In genomic region chr9:94259077-94259847, GRCh38 we compare ENCODE assay signal across 1 cellular context.
A peak's percentile ranks its signal among the peaks of the same experiment; 100 is the strongest.
TF ChIP-seq lines count a peak whose summit lies in the region.

Gene ZNF169 (plus strand): TSS chr9:94259298. CDS start chr9:94278813, 19,515 bp downstream.

TF ChIP-seq in HepG2, 621 proteins besides CTCF, POLR2A, EP300 and RAD21 (continued from another document and continues in another):
- TF ChIP-seq ZNF318 (CRISPR knock-in tag; IDR thresholded peaks at IDR 0.05): no peak
- TF ChIP-seq NFYB (CRISPR knock-in tag; IDR thresholded peaks at IDR 0.05): peak; percentile 78
- peak; percentile 92 for TF ChIP-seq GABPB1 (CRISPR knock-in tag; IDR thresholded peaks at IDR 0.05)
- peak; percentile 69 for TF ChIP-seq FOXO1 (CRISPR knock-in tag; IDR thresholded peaks at IDR 0.05)
- TF ChIP-seq ZNF142 (CRISPR knock-in tag; IDR thresholded peaks at IDR 0.05): no peak
- no peak for TF ChIP-seq ZNF552 (CRISPR knock-in tag; IDR thresholded peaks at IDR 0.05; ENCODE audit: borderline replicate concordance)
- no peak for TF ChIP-seq ZNF75D (CRISPR knock-in tag; IDR thresholded peaks at IDR 0.05; ENCODE audit: borderline replicate concordance)
- no peak for TF ChIP-seq CHD4 (IDR thresholded peaks at IDR 0.05; ENCODE audit: borderline replicate concordance, low read length)
- TF ChIP-seq ZNF17 (CRISPR knock-in tag; IDR thresholded peaks at IDR 0.05): no peak
- TF ChIP-seq DZIP1 (CRISPR knock-in tag; IDR thresholded peaks at IDR 0.05): 0 out of 2 replicates have a peak, but pooled peaks have one; percentile 57
- no peak for TF ChIP-seq ZSCAN21 (CRISPR knock-in tag; IDR thresholded peaks at IDR 0.05; ENCODE audit: borderline replicate concordance)
- TF ChIP-seq HNRNPH1 (optimal IDR thresholded peaks at IDR 0.05; ENCODE audit: low read depth, low read length): no peak
- TF ChIP-seq FOXC1 (CRISPR knock-in tag; IDR thresholded peaks at IDR 0.05; ENCODE audit: borderline replicate concordance): peak; percentile 78; the same call in 1 of the 2 replicates
- 0 out of 2 replicates have a peak, but pooled peaks have one; percentile 7 for TF ChIP-seq ZNF841 (CRISPR knock-in tag; IDR thresholded peaks at IDR 0.05; ENCODE audit: borderline replicate concordance)
- no peak; the same call in 1 of the 2 replicates for TF ChIP-seq HNF1A (IDR thresholded peaks at IDR 0.05; ENCODE audit: low read depth)
- peak; percentile 52; the same call in 1 of the 2 replicates for TF ChIP-seq HNF1A (CRISPR knock-in tag; IDR thresholded peaks at IDR 0.05; ENCODE audit: borderline replicate concordance)
- TF ChIP-seq CEBPB (IDR thresholded peaks at IDR 0.05; ENCODE audit: borderline replicate concordance, low read depth, low read length): no peak
- no peak; the same call in 1 of the 2 replicates for TF ChIP-seq HES4 (CRISPR knock-in tag; IDR thresholded peaks at IDR 0.05; ENCODE audit: borderline replicate concordance)
- no peak for TF ChIP-seq ZNF7 (CRISPR knock-in tag; IDR thresholded peaks at IDR 0.05)
- no peak for TF ChIP-seq ZNF543 (CRISPR knock-in tag; IDR thresholded peaks at IDR 0.05)
- TF ChIP-seq ZSCAN31 (CRISPR knock-in tag; IDR thresholded peaks at IDR 0.05; ENCODE audit: low read depth): 0 out of 2 replicates have a peak, but pooled peaks have one; percentile 41
- TF ChIP-seq ZNF576 (CRISPR knock-in tag; IDR thresholded peaks at IDR 0.05): no peak
- peak; percentile 49; the same call in 1 of the 2 replicates for TF ChIP-seq ZGPAT (CRISPR knock-in tag; IDR thresholded peaks at IDR 0.05)
